10 cellular contexts compared by ENCODE assay signal in genomic region chr16:86567701-86568571, GRCh38. TPM values are rescaled to one million over a fixed set of nuclear protein-coding genes. Genes with fewer than 3 reads are reported as not detected.
DNase-seq lines count a peak whose midpoint lies in the region; ATAC-seq and TF ChIP-seq lines count a peak whose summit lies in the region.
"Had no signal": no experiment of that assay in that cellular context is flagged by ENCODE, and none has a peak within 500 bp of the region (broad histone marks: within the 10 kb centered on the region; RNA-seq: fewer than 3 reads in every experiment).

No MANE protein-coding gene starts in this region.

- in situ Hi-C loops in Caki2 (cut with HindIII; ENCODE audit: low pct_unique_long_range_greater_than_20kb, low sequenced_read_pairs), result no loop called here

- no peak overlapping the region for H4K91ac ChIP-seq in trophoblast cell (ENCODE audit: low read depth, low read length)

- no peak overlapping the region for H2BK5ac ChIP-seq in trophoblast cell (ENCODE audit: low read depth, low read length, poor library complexity)

- ATAC-seq in Right ventricle myocardium superior (ENCODE audit: poor library complexity) (peak; percentile 24), HG03354 (IDR thresholded peaks at IDR 0.05; ENCODE audit: poor library complexity, severe bottlenecking, unreplicated experiment) (no peak)

- peaks cover 1 to 6% of the 10 kb centered on the region in 2 experiments for H3K4me1 ChIP-seq in trophoblast cell (ENCODE audit: control insufficient read depth in 1 of 2, insufficient read depth in 2 of 2, low read length in 2 of 2)

- no peak overlapping the region for H2BK120ac ChIP-seq in trophoblast cell (ENCODE audit: insufficient read depth, low read length, poor library complexity)

- peak; percentile 45 for DNase-seq in Caki2 (ENCODE audit: low read depth)
- DNase-seq in WERI-Rb-1, result no peak
- peak; percentile 60 for DNase-seq in Right ventricle myocardium superior
- DNase-seq in trophoblast cell, result no peak
- no peak for DNase-seq in NOMO-1 treated with dmso at 0.1 percent for 144 hours (lab: John Stamatoyannopoulos, UW; ENCODE audit: unreplicated experiment)
- no peak for DNase-seq in stimulated activated CD4-positive, alpha-beta T cell treated with anti-CD3 and anti-CD28 coated beads, Interleukin-2, amount 100 ng/mL, for 48 hours
- no peak for DNase-seq in NCI-H2029 treated with DMSO at 0.1 percent for 48 hours (lab: John Stamatoyannopoulos, UW)
- DNase-seq: MV-4-11, occipital lobe had no signal

- no peaks in the 10 kb centered on the region for H3K79me2 ChIP-seq in trophoblast cell (ENCODE audit: control insufficient read depth, insufficient read depth, low read length, poor library complexity)

- TF ChIP-seq CTCF in WERI-Rb-1 (IDR thresholded peaks at IDR 0.05; ENCODE audit: low read depth, low read length), result 0 out of 2 replicates have a peak, but pooled peaks have one; percentile 10

- H3K27ac ChIP-seq in WERI-Rb-1 (no peak overlapping the region), trophoblast cell (ENCODE audit: low read depth, low read length) (no peak overlapping the region)

- no peak overlapping the region for H3K23ac ChIP-seq in trophoblast cell (ENCODE audit: low read length)

- no peak overlapping the region for H3K4ac ChIP-seq in trophoblast cell (ENCODE audit: low read depth, low read length)

- H2AFZ ChIP-seq in trophoblast cell (ENCODE audit: insufficient read depth, low read length, poor library complexity), result no peak overlapping the region

- H2BK12ac ChIP-seq in trophoblast cell (ENCODE audit: low read length), result no peak overlapping the region

- no peak overlapping the region for H4K12ac ChIP-seq in trophoblast cell (ENCODE audit: low read depth, low read length)

- H3K4me3 ChIP-seq in WERI-Rb-1 (ENCODE audit: low read depth, low read length) (no peak overlapping the region), trophoblast cell (ENCODE audit: low read depth, low read length) (peak overlapping the region; percentile 59)

- H3K27me3 ChIP-seq in WERI-Rb-1 (ENCODE audit: insufficient read depth, low read depth, severe bottlenecking) (peaks cover 40% of the 10 kb centered on the region), trophoblast cell (ENCODE audit: insufficient read depth, low read length) (peaks cover 73% of the 10 kb centered on the region)

- no peak overlapping the region for H3K18ac ChIP-seq in trophoblast cell (ENCODE audit: low read length)

- no peaks in the 10 kb centered on the region for H3K36me3 ChIP-seq in WERI-Rb-1
- H3K36me3 ChIP-seq in trophoblast cell (ENCODE audit: control insufficient read depth in 1 of 2, insufficient read depth in 2 of 2, low read length in 2 of 2), result no peaks in the 10 kb centered on the region

- no CpG with 5 or more reads among the region's 115 CpGs for WGBS in trophoblast cell (ENCODE audit: extremely low coverage, insufficient coverage, insufficient read length)

- no peaks in the 10 kb centered on the region for H3K9me3 ChIP-seq in WERI-Rb-1 (ENCODE audit: severe bottlenecking)
- H3K9me3 ChIP-seq in trophoblast cell (ENCODE audit: insufficient read depth, low read depth, low read length), result peaks cover 3% of the 10 kb centered on the region

- H3K79me1 ChIP-seq in trophoblast cell (ENCODE audit: low read length), result no peaks in the 10 kb centered on the region

- H4K8ac ChIP-seq in trophoblast cell (ENCODE audit: low read depth, low read length), result no peak overlapping the region

- H3K9ac ChIP-seq in trophoblast cell (ENCODE audit: low read length), result no peak overlapping the region

- H3K4me2 ChIP-seq in trophoblast cell (ENCODE audit: low read length), result peak overlapping the region; percentile 83

- intact Hi-C loops in Right ventricle myocardium superior (cut with DNase I), result no loop called here

- no peak overlapping the region for H3K14ac ChIP-seq in trophoblast cell (ENCODE audit: low read length)

- no peak overlapping the region for H2AK5ac ChIP-seq in trophoblast cell (ENCODE audit: low read length)

RNA-seq across cellular contexts. Expression of gene FOXC2, which starts 1.3 kb away (rescaled TPM):
- 1.3 and 6.0 TPM in 2 replicates for total RNA-seq in Caki2 (2014; rRNA removed; shearing (Covaris generic); ENCODE audit: low replicate concordance)
- 1.4 TPM for total RNA-seq in Right ventricle myocardium superior
- 1.2 TPM in 2 replicates for polyA plus RNA-seq in trophoblast cell (2013)

RNA-seq across cellular contexts. Expression of gene FOXL1, which starts 10.4 kb away (rescaled TPM):
- total RNA-seq in Caki2 (2014; rRNA removed; shearing (Covaris generic); ENCODE audit: low replicate concordance), result 5.0 and 11.4 TPM in 2 replicates
- 0.75 TPM for total RNA-seq in Right ventricle myocardium superior
- polyA plus RNA-seq in trophoblast cell (2013), result 0.62 and 0.64 TPM in 2 replicates

RNA-seq across cellular contexts. Expression of gene MTHFSD, which starts 12.9 kb away (rescaled TPM):
- 8.2 and 22.6 TPM in 2 replicates for total RNA-seq in Caki2 (2014; rRNA removed; shearing (Covaris generic); ENCODE audit: low replicate concordance)
- 9.6 TPM for total RNA-seq in Right ventricle myocardium superior
- polyA plus RNA-seq in trophoblast cell (2013), result 9.5 and 9.8 TPM in 2 replicates

RNA-seq across cellular contexts. Expression of gene FOXF1, which starts 57.6 kb away (rescaled TPM):
- 1.5 and 2.1 TPM in 2 replicates for total RNA-seq in Caki2 (2014; rRNA removed; shearing (Covaris generic); ENCODE audit: low replicate concordance)
- total RNA-seq in Right ventricle myocardium superior, result 0.11 TPM
- 0.08 and 0.11 TPM in 2 replicates for polyA plus RNA-seq in trophoblast cell (2013)

Comparison
In these comparisons a context has a peak if more than half of its experiments do, and no peak if none do; other contexts are left out.
1. DNase-seq: peak in Caki2 (single experiment) and Right ventricle myocardium superior (single experiment); none in WERI-Rb-1 (single experiment), trophoblast cell (0 of 2), NOMO-1 treated with dmso at 0.1 percent for 144 hours (single experiment), stimulated activated CD4-positive, alpha-beta T cell treated with anti-CD3 and anti-CD28 coated beads, Interleukin-2, amount 100 ng/mL, for 48 hours (0 of 2) and NCI-H2029 treated with DMSO at 0.1 percent for 48 hours (single experiment).